8 cellular contexts compared by ENCODE assay signal in the genomic region with DNA sequence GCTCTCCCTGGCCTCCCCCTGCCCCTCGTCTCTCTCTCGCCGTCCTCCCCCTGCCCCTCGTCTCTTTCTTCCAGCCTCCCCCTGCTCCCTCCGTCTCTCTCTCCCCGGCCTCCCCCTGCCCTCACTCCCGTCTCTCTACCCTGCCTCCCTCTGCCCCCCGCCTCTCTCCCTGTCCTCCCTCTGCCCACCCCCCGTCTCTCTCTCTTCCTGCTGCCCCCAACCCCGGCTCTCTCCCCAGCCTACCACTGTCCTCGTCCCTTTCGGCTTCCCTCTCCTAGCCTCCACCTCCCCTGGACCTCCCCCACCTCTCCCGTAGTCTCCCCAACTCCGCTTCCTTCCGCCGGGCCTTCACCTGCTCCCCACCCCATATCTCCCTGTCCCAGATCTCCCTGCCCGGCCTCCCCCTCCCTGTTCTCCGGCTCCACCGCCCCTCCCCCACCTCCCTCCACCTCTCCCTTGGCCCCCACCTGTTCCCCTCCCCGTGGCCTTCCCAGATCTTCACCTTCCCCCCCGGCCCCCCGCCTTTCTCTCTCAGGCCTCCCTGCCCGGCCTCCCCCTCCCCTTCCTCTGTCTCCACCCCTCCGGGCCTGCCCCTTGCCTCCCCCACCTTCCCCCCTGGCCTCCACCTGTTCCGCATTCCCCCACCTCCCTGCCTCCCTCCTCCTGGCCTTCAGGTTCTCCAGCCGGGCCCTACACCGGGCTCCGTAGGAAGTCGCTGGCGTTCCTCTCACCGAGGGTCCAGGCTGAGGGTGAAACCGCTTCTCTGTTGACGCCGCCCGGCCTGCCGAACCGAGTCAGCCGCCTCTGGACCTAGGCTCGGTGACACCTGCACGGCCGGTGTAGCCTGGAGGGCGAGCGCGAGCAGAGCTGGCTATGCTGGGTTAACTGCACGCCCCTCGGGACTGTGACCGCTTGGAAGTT. TPM values are rescaled to one million over a fixed set of nuclear protein-coding genes. Genes with fewer than 3 reads are reported as not detected.
A peak's percentile ranks its signal among the peaks of the same experiment; 100 is the strongest.
DNase-seq lines count a peak whose midpoint lies in the region; ATAC-seq and TF ChIP-seq lines count a peak whose summit lies in the region.

No MANE protein-coding gene starts in this region.

- H3K9me3 ChIP-seq in cardiac muscle cell (ENCODE audit: low read depth) (no peaks in the 10 kb centered on the region), iPS DF 6.9 (ENCODE audit: control insufficient read depth, insufficient read depth, low read length) (no peaks in the 10 kb centered on the region)

- H3K27ac ChIP-seq in cardiac muscle cell, result peak overlapping the region; percentile 90
- no peak overlapping the region for H3K27ac ChIP-seq in iPS DF 6.9 (ENCODE audit: low read length)

- CTCF ChIA-PET in activated CD8-positive, alpha-beta T cell treated with anti-CD3 and anti-CD28 coated beads for 36 hours (lab: Charles Lee), result no interaction called here

- peak overlapping the region; percentile 98 for H3K4me3 ChIP-seq in cardiac muscle cell
- peak overlapping the region; percentile 64; the same call in 1 of the 2 replicates for H3K4me3 ChIP-seq in iPS DF 6.9 (ENCODE audit: low read length)

- H3K36me3 Mint-ChIP-seq in activated CD8-positive, alpha-beta T cell treated with anti-CD3 and anti-CD28 coated beads for 36 hours (ENCODE audit: low read depth), result peaks cover 21% of the 10 kb centered on the region
- H3K36me3 Mint-ChIP-seq in stimulated activated naive B cell treated with anti-CD40 and anti-IgM and Interleukin-4, amounts not matched to agents 10 μg/mL and 1 μg/mL and 100 μg/mL, for 72 hours, result peaks cover 15 to 29% of the 10 kb centered on the region in 2 donors

- H3K27me3 ChIP-seq in cardiac muscle cell (no peaks in the 10 kb centered on the region), iPS DF 6.9 (ENCODE audit: control insufficient read depth, insufficient read depth, low read length) (no peaks in the 10 kb centered on the region)

- peaks cover 19% of the 10 kb centered on the region for H3K4me1 ChIP-seq in cardiac muscle cell (ENCODE audit: low read depth)
- H3K4me1 ChIP-seq in iPS DF 6.9 (ENCODE audit: control insufficient read depth, insufficient read depth, low read length), result 0 out of 2 replicates have a peak, but pooled peaks cover 3% of the 10 kb centered on the region

- H3K27ac Mint-ChIP-seq in activated CD8-positive, alpha-beta T cell treated with anti-CD3 and anti-CD28 coated beads for 36 hours, result peak overlapping the region; percentile 88
- H3K27ac Mint-ChIP-seq in stimulated activated naive B cell treated with anti-CD40 and anti-IgM and Interleukin-4, amounts not matched to agents 10 μg/mL and 1 μg/mL and 100 μg/mL, for 72 hours, result peak overlapping the region; percentile 97

- intact Hi-C loops in Right ventricle myocardium superior (cut with DNase I), result no loop called here
- intact Hi-C loops in activated CD8-positive, alpha-beta T cell treated with anti-CD3 and anti-CD28 coated beads for 36 hours (cut with micrococcal nuclease), result no loop called here

- ATAC-seq in Right ventricle myocardium superior (ENCODE audit: poor library complexity), result no peak
- no peak for ATAC-seq in activated CD8-positive, alpha-beta T cell treated with anti-CD3 and anti-CD28 coated beads for 36 hours
- ATAC-seq in stimulated activated naive B cell treated with anti-CD40 and anti-IgM and Interleukin-4, amounts not matched to agents 10 μg/mL and 1 μg/mL and 100 μg/mL, for 72 hours (replicated peaks), result no peak
- no peak for ATAC-seq in HG03520 (IDR thresholded peaks at IDR 0.05; ENCODE audit: unreplicated experiment)

- no peak for TF ChIP-seq CTCF in cardiac muscle cell (IDR thresholded peaks at IDR 0.05; ENCODE audit: low read depth, low read length)
- no peak for TF ChIP-seq CTCF in activated CD8-positive, alpha-beta T cell treated with anti-CD3 and anti-CD28 coated beads for 36 hours (IDR thresholded peaks at IDR 0.05)

- H3K36me3 ChIP-seq in cardiac muscle cell (peaks cover 3% of the 10 kb centered on the region), iPS DF 6.9 (ENCODE audit: control insufficient read depth, insufficient read depth, low read length) (peaks cover 7% of the 10 kb centered on the region; the same call in 1 of the 2 replicates)

- DNase-seq in cardiac muscle cell (ENCODE audit: low read depth in 1 of 2, low spot score in 1 of 2) (no peak), Right ventricle myocardium superior (no peak), iPS DF 6.9 (ENCODE audit: low read depth, low spot score) (no peak), hepatic stellate cell (ENCODE audit: low spot score) (no peak), AG20443 (ENCODE audit: low spot score) (no peak)
- no peak for DNase-seq in activated CD8-positive, alpha-beta T cell treated with anti-CD3 and anti-CD28 coated beads for 36 hours
- no peak for DNase-seq in stimulated activated naive B cell treated with anti-CD40 and anti-IgM and Interleukin-4, amounts not matched to agents 10 μg/mL and 1 μg/mL and 100 μg/mL, for 72 hours

- no peaks in the 10 kb centered on the region for H3K9me3 Mint-ChIP-seq in activated CD8-positive, alpha-beta T cell treated with anti-CD3 and anti-CD28 coated beads for 36 hours
- no peaks in the 10 kb centered on the region for H3K9me3 Mint-ChIP-seq in stimulated activated naive B cell treated with anti-CD40 and anti-IgM and Interleukin-4, amounts not matched to agents 10 μg/mL and 1 μg/mL and 100 μg/mL, for 72 hours

- POLR2A ChIA-PET in activated CD8-positive, alpha-beta T cell treated with anti-CD3 and anti-CD28 coated beads for 36 hours (lab: Charles Lee), result interaction anchor here (0.8 kb wide), 2 partner anchors 46 to 89 kb away, joined by 4 read pairs; no protein-coding TSS in a partner anchor

- WGBS in iPS DF 6.9 (ENCODE audit: insufficient coverage, insufficient read length), result no CpG with 5 or more reads among the region's 47 CpGs

- peaks cover 42% of the 10 kb centered on the region for H3K4me1 Mint-ChIP-seq in activated CD8-positive, alpha-beta T cell treated with anti-CD3 and anti-CD28 coated beads for 36 hours (ENCODE audit: low read depth)
- peaks cover 24 to 41% of the 10 kb centered on the region in 2 donors for H3K4me1 Mint-ChIP-seq in stimulated activated naive B cell treated with anti-CD40 and anti-IgM and Interleukin-4, amounts not matched to agents 10 μg/mL and 1 μg/mL and 100 μg/mL, for 72 hours

- H3K27me3 Mint-ChIP-seq in activated CD8-positive, alpha-beta T cell treated with anti-CD3 and anti-CD28 coated beads for 36 hours, result no peaks in the 10 kb centered on the region
- H3K27me3 Mint-ChIP-seq in stimulated activated naive B cell treated with anti-CD40 and anti-IgM and Interleukin-4, amounts not matched to agents 10 μg/mL and 1 μg/mL and 100 μg/mL, for 72 hours, result no peaks in the 10 kb centered on the region

- H3K4me3 Mint-ChIP-seq in activated CD8-positive, alpha-beta T cell treated with anti-CD3 and anti-CD28 coated beads for 36 hours, result peak overlapping the region; percentile 93
- H3K4me3 Mint-ChIP-seq in stimulated activated naive B cell treated with anti-CD40 and anti-IgM and Interleukin-4, amounts not matched to agents 10 μg/mL and 1 μg/mL and 100 μg/mL, for 72 hours, result peak overlapping the region; percentile 95 to 99

RNA-seq across cellular contexts. Expression of gene GET4, which starts 1.2 kb away (rescaled TPM):
- total RNA-seq in cardiac muscle cell (45.3 and 55.0 TPM in 2 replicates), Right ventricle myocardium superior (20.6 TPM)
- 75.4 and 82.6 TPM in 2 replicates for polyA plus RNA-seq in cardiac muscle cell
- 10 to 100 TPM; 20.6 to 31.9 TPM for total RNA-seq in activated CD8-positive, alpha-beta T cell treated with anti-CD3 and anti-CD28 coated beads for 36 hours

RNA-seq across cellular contexts. Expression of gene SUN1, which starts 45.3 kb away (rescaled TPM):
- total RNA-seq in cardiac muscle cell (172 and 188 TPM in 2 replicates), Right ventricle myocardium superior (177 TPM)
- 152 and 172 TPM in 2 replicates for polyA plus RNA-seq in cardiac muscle cell
- 10 to 100 TPM; 71.3 to 71.6 TPM for total RNA-seq in activated CD8-positive, alpha-beta T cell treated with anti-CD3 and anti-CD28 coated beads for 36 hours
